ENCODE assay signal across 1 cellular context in the genomic region with DNA sequence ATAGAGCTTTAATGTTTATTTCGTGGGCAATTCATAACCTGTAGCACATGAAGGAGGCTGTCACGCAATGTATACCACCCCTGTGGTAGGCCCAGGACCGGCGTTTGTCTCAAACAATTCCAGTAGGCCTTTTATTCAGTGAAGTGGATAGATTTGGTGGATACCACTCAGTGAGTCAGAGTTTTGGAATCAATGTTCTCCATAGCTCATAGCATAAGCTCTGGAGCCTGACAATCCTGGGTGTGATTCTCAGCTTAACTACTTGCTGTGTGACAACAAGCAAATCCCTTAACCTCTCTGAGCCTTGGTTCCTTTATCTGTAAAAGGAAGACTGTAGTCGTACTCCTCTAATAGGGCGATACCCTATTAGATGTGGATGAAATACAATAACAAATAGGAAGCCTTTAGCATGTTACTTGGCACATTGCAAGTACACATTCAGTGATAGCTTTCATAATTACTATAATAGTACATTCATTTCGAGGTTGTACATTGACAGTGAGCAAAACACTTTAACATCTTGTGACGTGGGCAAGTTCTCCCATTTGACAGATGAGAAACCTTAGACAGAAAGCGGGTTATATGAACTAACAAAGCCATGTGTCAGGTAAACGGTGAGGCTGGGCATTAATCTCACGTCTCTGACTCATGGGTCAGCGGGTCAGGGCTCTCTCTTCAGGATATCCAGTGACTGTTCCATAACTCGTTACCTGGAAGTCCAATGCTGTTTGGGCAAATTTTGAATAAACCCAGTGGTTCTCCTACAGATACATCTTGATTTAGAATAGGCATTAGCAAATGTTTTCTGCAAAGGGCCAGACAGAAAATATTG.
TF ChIP-seq lines count a peak whose summit lies in the region.

No MANE protein-coding gene starts in this region.

TF ChIP-seq in K562, 482 proteins besides CTCF, POLR2A, EP300 and RAD21 (continued from another document):
- TF ChIP-seq REST (CRISPR knock-in tag; IDR thresholded peaks at IDR 0.05; ENCODE audit: low read depth): no peak
- peak; percentile 68 for TF ChIP-seq ZFP36 (IDR thresholded peaks at IDR 0.05; ENCODE audit: low read depth, low read length, partially characterized antibody)
